ENCODE assay signal across 31 cellular contexts in the genomic region with DNA sequence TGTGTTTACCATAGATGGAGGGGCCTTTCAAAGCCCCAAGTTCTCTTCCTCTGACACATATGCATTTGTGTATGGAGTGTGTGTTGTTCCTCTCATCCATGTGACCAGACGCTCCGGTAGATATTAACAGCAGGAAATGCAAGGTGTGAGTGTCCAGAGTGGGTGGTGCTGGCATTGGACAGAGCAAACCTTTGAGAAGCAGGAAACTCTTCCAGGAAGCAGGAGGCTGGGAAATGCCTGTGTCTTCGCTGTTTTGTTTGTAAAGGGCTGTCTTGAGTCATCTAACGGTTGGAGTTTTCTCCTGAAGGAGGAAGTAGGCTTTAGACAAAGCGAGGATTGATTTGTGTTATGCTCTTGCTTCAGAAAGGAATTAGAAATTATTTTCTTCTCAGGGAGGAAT.
DNase-seq lines count a peak whose midpoint lies in the region; ATAC-seq, FAIRE-seq and TF ChIP-seq lines count a peak whose summit lies in the region.
"Had no signal": no experiment of that assay in that cellular context is flagged by ENCODE, and none has a peak within 500 bp of the region (broad histone marks: within the 10 kb centered on the region; RNA-seq: fewer than 3 reads in every experiment).

No MANE protein-coding gene starts in this region.

- H3K36me3 ChIP-seq in IMR-90 (ENCODE audit: control insufficient read depth, insufficient read depth, low read length) (no peaks in the 10 kb centered on the region), K562 (ENCODE audit: control insufficient read depth, insufficient read depth, low read length) (no peaks in the 10 kb centered on the region), small intestine (ENCODE audit: control insufficient read depth in 2 of 2, insufficient read depth in 2 of 2, low read length in 2 of 2) (no peaks in the 10 kb centered on the region)
- H3K36me3 ChIP-seq: BLaER1, cardiac muscle cell, SJCRH30, tibial artery had no signal

- no peak overlapping the region for H2BK15ac ChIP-seq in IMR-90 (ENCODE audit: low read depth, low read length)

- H3K4me3 ChIP-seq in IMR-90 (ENCODE audit: insufficient read depth, low read depth, low read length) = no peak overlapping the region
- no peak overlapping the region for H3K4me3 ChIP-seq in K562
- H3K4me3 ChIP-seq in small intestine (ENCODE audit: low read depth in 1 of 2, low read length in 2 of 2) = no peak overlapping the region
- H3K4me3 ChIP-seq: BLaER1, cardiac muscle cell, psoas muscle, SJCRH30, tibial artery had no signal

- H4K91ac ChIP-seq in IMR-90 (ENCODE audit: insufficient read depth, low read depth, low read length) = no peak overlapping the region

- no peaks in the 10 kb centered on the region for H3K9me3 Mint-ChIP-seq in Calu3 (ENCODE audit: low read depth, unreplicated experiment)
- H3K9me3 Mint-ChIP-seq: activated CD4-positive, alpha-beta T cell treated with anti-CD3 and anti-CD28 coated beads, Interleukin-2, amount 10 ng/mL, durations not matched to agents 24 days and 14 days; activated naive CD8-positive, alpha-beta T cell treated with anti-CD3 and anti-CD28 coated beads for 36 hours; natural killer cell treated with Interleukin-12 subunit alpha and Interleukin-12 subunit beta and Interleukin-15 and Interleukin-18, amount 100 ng/mL, for 72 hours had no signal

- H3K14ac ChIP-seq in IMR-90 (replicated peaks; ENCODE audit: low read depth, low read length) = no peak overlapping the region

- no peak for FAIRE-seq in K562 (lab: Jason Lieb, UNC)
- no peak for FAIRE-seq in small intestine (lab: Jason Lieb, UNC)
- FAIRE-seq: colon, HepG2, keratinocyte, RCC 7860 had no signal

- H3K27ac ChIP-seq in IMR-90 (ENCODE audit: insufficient read depth, low read length) (no peak overlapping the region), K562 (ENCODE audit: extremely low read depth, low read depth, low read length) (no peak overlapping the region), small intestine (ENCODE audit: low read depth in 1 of 2, low read length in 1 of 2) (no peak overlapping the region)
- H3K27ac ChIP-seq: BLaER1, cardiac muscle cell, psoas muscle, SJCRH30, tibial artery had no signal

- H3K27ac Mint-ChIP-seq in Calu3 (ENCODE audit: unreplicated experiment) = no peak overlapping the region
- H3K27ac Mint-ChIP-seq: activated CD4-positive, alpha-beta T cell treated with anti-CD3 and anti-CD28 coated beads, Interleukin-2, amount 10 ng/mL, durations not matched to agents 24 days and 14 days; activated naive CD8-positive, alpha-beta T cell treated with anti-CD3 and anti-CD28 coated beads for 36 hours; natural killer cell treated with Interleukin-12 subunit alpha and Interleukin-12 subunit beta and Interleukin-15 and Interleukin-18, amount 100 ng/mL, for 72 hours; WTC11 had no signal

- H4K5ac ChIP-seq in IMR-90 (ENCODE audit: low read depth, low read length) = no peak overlapping the region

- in situ Hi-C loops in IMR-90 (cut with MboI; ENCODE audit: low sequenced_read_pairs) = no loop called here
- in situ Hi-C loops in K562 (cut with MboI) = no loop called here

- no peak overlapping the region for H2AK5ac ChIP-seq in IMR-90 (ENCODE audit: low read depth, low read length)

- TF ChIP-seq RAD21 in IMR-90 (IDR thresholded peaks at IDR 0.05; ENCODE audit: low read length) = no peak
- no peak for TF ChIP-seq RAD21 in K562 (CRISPR knock-in tag; conservative IDR thresholded peaks at IDR 0.05 in 1 of 2, IDR thresholded peaks at IDR 0.05 in 1 of 2)

- H2AFZ ChIP-seq in IMR-90 (replicated peaks; ENCODE audit: low read length, poor library complexity) = peak overlapping the region; percentile 63
- peak overlapping the region; percentile 81 for H2AFZ ChIP-seq in K562 (ENCODE audit: low read depth, low read length)

- peaks cover 34% of the 10 kb centered on the region for H3K4me1 Mint-ChIP-seq in Calu3 (ENCODE audit: low read depth, unreplicated experiment)
- H3K4me1 Mint-ChIP-seq: activated CD4-positive, alpha-beta T cell treated with anti-CD3 and anti-CD28 coated beads, Interleukin-2, amount 10 ng/mL, durations not matched to agents 24 days and 14 days; activated naive CD8-positive, alpha-beta T cell treated with anti-CD3 and anti-CD28 coated beads for 36 hours had no signal

- H3K27me3 ChIP-seq in IMR-90 (ENCODE audit: control insufficient read depth, insufficient read depth, low read length) (no peaks in the 10 kb centered on the region), K562 (ENCODE audit: control insufficient read depth in 2 of 2, insufficient read depth in 2 of 2, low read length in 2 of 2) (no peaks in the 10 kb centered on the region), small intestine (ENCODE audit: control insufficient read depth in 2 of 2, insufficient read depth in 2 of 2, low read length in 2 of 2) (no peaks in the 10 kb centered on the region)
- H3K27me3 ChIP-seq: BLaER1, cardiac muscle cell, SJCRH30, tibial artery had no signal

- H3K36me3 Mint-ChIP-seq in Calu3 (ENCODE audit: insufficient read depth, unreplicated experiment) = no peaks in the 10 kb centered on the region
- H3K36me3 Mint-ChIP-seq: activated naive CD8-positive, alpha-beta T cell treated with anti-CD3 and anti-CD28 coated beads for 36 hours; natural killer cell treated with Interleukin-12 subunit alpha and Interleukin-12 subunit beta and Interleukin-15 and Interleukin-18, amount 100 ng/mL, for 72 hours; WTC11 had no signal

- no peak overlapping the region for H3K9ac ChIP-seq in IMR-90 (ENCODE audit: low read depth, low read length)
- H3K9ac ChIP-seq in K562 (ENCODE audit: insufficient read depth in 1 of 2, low read depth in 2 of 2, low read length in 2 of 2) = no peak overlapping the region
- H3K9ac ChIP-seq: BLaER1 had no signal

- no peaks in the 10 kb centered on the region for H3K79me1 ChIP-seq in IMR-90 (ENCODE audit: low read depth in 1 of 2, low read length in 2 of 2)

- no peak overlapping the region for H3K18ac ChIP-seq in IMR-90 (ENCODE audit: low read depth, low read length)

- H3K23ac ChIP-seq in IMR-90 (ENCODE audit: low read depth, low read length) = no peak overlapping the region

- no peaks in the 10 kb centered on the region for H3K4me1 ChIP-seq in IMR-90 (ENCODE audit: control insufficient read depth, insufficient read depth, low read length)
- H3K4me1 ChIP-seq in K562 (replicated peaks in 1 of 2; ENCODE audit: control insufficient read depth in 2 of 2, insufficient read depth in 2 of 2, low read length in 2 of 2) = no peaks in the 10 kb centered on the region
- H3K4me1 ChIP-seq in small intestine (ENCODE audit: control insufficient read depth in 2 of 2, insufficient read depth in 1 of 2, low read depth in 1 of 2, low read length in 1 of 2) = no peaks in the 10 kb centered on the region
- H3K4me1 ChIP-seq: psoas muscle, tibial artery had no signal

- TF ChIP-seq CTCF in Calu3 (IDR thresholded peaks at IDR 0.05; ENCODE audit: unreplicated experiment) = no peak
- TF ChIP-seq CTCF in IMR-90 (conservative IDR thresholded peaks at IDR 0.05; ENCODE audit: low read depth, low read length) = no peak
- no peak for TF ChIP-seq CTCF in K562 (IDR thresholded peaks at IDR 0.05 in 2 of 3, conservative IDR thresholded peaks at IDR 0.05 in 1 of 3; ENCODE audit: insufficient read depth in 2 of 3, low read depth in 1 of 3, low read length in 3 of 3)

- H2AK9ac ChIP-seq in IMR-90 (replicated peaks; ENCODE audit: low read depth, low read length, poor library complexity) = no peak overlapping the region

- no CpG with 5 or more reads among the region's 5 CpGs for WGBS in IMR-90 (ENCODE audit: extremely low coverage in 2 of 2, insufficient read length in 1 of 2), 2 experiments
- WGBS in K562 (ENCODE audit: insufficient coverage, low coverage, missing lambda C conversion rate) = 8% methylated on average over 5 of the region's 5 CpGs
- WGBS in small intestine, 3 donors = 63 to 76% (median 69%) methylated on average over 5 of the region's 5 CpGs

- no peak overlapping the region for H3K4ac ChIP-seq in IMR-90 (ENCODE audit: low read depth, low read length)

- H2BK120ac ChIP-seq in IMR-90 (ENCODE audit: low read depth, low read length) = no peak overlapping the region

- H4K20me1 ChIP-seq in IMR-90 (ENCODE audit: insufficient read depth, low read length) (no peaks in the 10 kb centered on the region), K562 (replicated peaks; ENCODE audit: control insufficient read depth, insufficient read depth, low read length) (no peaks in the 10 kb centered on the region)
- H4K20me1 ChIP-seq: BLaER1 had no signal

- POLR2A ChIA-PET in IMR-90 (lab: Charles Lee; ENCODE audit: unreplicated experiment) = no interaction called here
- POLR2A ChIA-PET in K562 (lab: Yijun Ruan, JAX) = no interaction called here

- no peak for TF ChIP-seq EP300 in K562 (IDR thresholded peaks at IDR 0.05; ENCODE audit: low read length)

- no peak overlapping the region for H2BK20ac ChIP-seq in IMR-90 (ENCODE audit: low read depth, low read length)

- no peak overlapping the region for H2BK5ac ChIP-seq in IMR-90 (ENCODE audit: low read depth, low read length, poor library complexity, severe bottlenecking)

- TF ChIP-seq POLR2A in IMR-90 (IDR thresholded peaks at IDR 0.05; ENCODE audit: low read depth, low read length) (no peak), K562 (conservative IDR thresholded peaks at IDR 0.05) (no peak)

- H3K4me3 Mint-ChIP-seq in Calu3 (ENCODE audit: low read depth, unreplicated experiment) = no peak overlapping the region
- H3K4me3 Mint-ChIP-seq: activated CD4-positive, alpha-beta T cell treated with anti-CD3 and anti-CD28 coated beads, Interleukin-2, amount 10 ng/mL, durations not matched to agents 24 days and 14 days; activated naive CD8-positive, alpha-beta T cell treated with anti-CD3 and anti-CD28 coated beads for 36 hours; natural killer cell treated with Interleukin-12 subunit alpha and Interleukin-12 subunit beta and Interleukin-15 and Interleukin-18, amount 100 ng/mL, for 72 hours; WTC11 had no signal

- H3K4me2 ChIP-seq in IMR-90 (ENCODE audit: low read depth, low read length) = no peak overlapping the region
- no peak overlapping the region for H3K4me2 ChIP-seq in K562 (ENCODE audit: insufficient read depth, low read length)
- H3K4me2 ChIP-seq: BLaER1 had no signal

- ATAC-seq in IMR-90 (ENCODE audit: low read depth) (no peak), K562 (no peak), left colon (peak; percentile 53), HG03095 (IDR thresholded peaks at IDR 0.05; ENCODE audit: unreplicated experiment) (no peak)
- ATAC-seq: HepG2; natural killer cell treated with Interleukin-12 subunit alpha and Interleukin-12 subunit beta and Interleukin-15 and Interleukin-18, amount 100 ng/mL, for 72 hours; psoas muscle; WTC11 had no signal

- BruUV-seq in Calu3 (replicated peaks; lab: Mats Ljungman, UMichigan) = no TSS peak
- BruUV-seq in IMR-90 (replicated peaks; lab: Mats Ljungman, UMichigan) = no TSS peak
- BruUV-seq in K562 (replicated peaks; lab: Mats Ljungman, UMichigan) = no TSS peak

- H3K27me3 Mint-ChIP-seq in Calu3 (ENCODE audit: unreplicated experiment) = no peaks in the 10 kb centered on the region
- H3K27me3 Mint-ChIP-seq: activated CD4-positive, alpha-beta T cell treated with anti-CD3 and anti-CD28 coated beads, Interleukin-2, amount 10 ng/mL, durations not matched to agents 24 days and 14 days; natural killer cell treated with Interleukin-12 subunit alpha and Interleukin-12 subunit beta and Interleukin-15 and Interleukin-18, amount 100 ng/mL, for 72 hours had no signal

- dilution Hi-C loops in IMR-90 (cut with HindIII; ENCODE audit: low sequenced_read_pairs, unreplicated experiment) = no loop called here

- H4K8ac ChIP-seq in IMR-90 (ENCODE audit: low read depth in 2 of 2, low read length in 2 of 2) = no peak overlapping the region; a peak in 1 of 4 replicates

- H3K9me3 ChIP-seq in IMR-90 (ENCODE audit: control insufficient read depth, insufficient read depth, low read length) (no peaks in the 10 kb centered on the region), K562 (replicated peaks; ENCODE audit: control insufficient read depth, insufficient read depth, low read depth, low read length) (no peaks in the 10 kb centered on the region; the same call in 1 of the 2 replicates), small intestine (ENCODE audit: control insufficient read depth, low read depth) (no peaks in the 10 kb centered on the region)
- H3K9me3 ChIP-seq: BLaER1, psoas muscle, SJCRH30, tibial artery had no signal

- intact Hi-C loops in Calu3 (cut with micrococcal nuclease; ENCODE audit: unreplicated experiment) (loop anchor here (10.0 kb wide), 1 partner anchor 366 kb away; no protein-coding TSS in a partner anchor), IMR-90 (cut with micrococcal nuclease) (no loop called here), K562 (cut with micrococcal nuclease) (no loop called here), left colon (cut with DNase I, micrococcal nuclease) (no loop called here)

- no peak overlapping the region for H3K56ac ChIP-seq in IMR-90 (ENCODE audit: extremely low read depth, insufficient read depth, low read length)

- H3K9me1 ChIP-seq in IMR-90 (ENCODE audit: insufficient read depth, low read length) (no peaks in the 10 kb centered on the region), K562 (ENCODE audit: control insufficient read depth, insufficient read depth, low read length) (no peaks in the 10 kb centered on the region)

- H3K79me2 ChIP-seq in K562 (ENCODE audit: control insufficient read depth, insufficient read depth, low read length) = no peaks in the 10 kb centered on the region

- CTCF ChIA-PET in Calu3 (lab: Charles Lee) = no interaction called here
- CTCF ChIA-PET in IMR-90 (lab: Yijun Ruan, JAX) = no interaction called here
- CTCF ChIA-PET in K562 (lab: Yijun Ruan, JAX; ENCODE audit: low intra/inter-chr PET ratio) = no interaction called here

- DNase-seq in Calu3 (peak; percentile 5), IMR-90 (no peak), K562 (ENCODE audit: extremely low read depth in 1 of 4, low spot score in 3 of 4) (no peak), left colon (peak in 1 of 2 donors; percentile 27), epidermal melanocyte (ENCODE audit: insufficient read length, low spot score) (no peak), small intestine (no peak)
- DNase-seq in activated CD8-positive, alpha-beta memory T cell treated with anti-CD3 and anti-CD28 coated beads, Interleukin-2, amount 50 U/mL, for 48 hours = no peak
- DNase-seq: activated CD4-positive, alpha-beta T cell treated with anti-CD3 and anti-CD28 coated beads, Interleukin-2, amount 10 ng/mL, durations not matched to agents 24 days and 14 days; activated effector memory CD4-positive, alpha-beta T cell treated with anti-CD3 and anti-CD28 coated beads, Interleukin-2, amount 50 U/mL, for 16 hours; activated naive CD8-positive, alpha-beta T cell treated with anti-CD3 and anti-CD28 coated beads for 36 hours; activated T-cell treated with anti-CD3 and anti-CD28 coated beads, Interleukin-2, amount 50 U/mL, for 1 hour; aorta; DMS153; effector CD8-positive, alpha-beta T cell; foreskin fibroblast; head of caudate nucleus; NCI-H146; NCI-H748 treated with DMSO at 0.1 percent for 48 hours; psoas muscle; SJCRH30; stimulated activated CD4-positive, alpha-beta T cell treated with anti-CD3 and anti-CD28 coated beads, Interleukin-4, amount 100 ng/mL, for 24 hours; tibial artery had no signal
